ENCODE assay signal across 16 cellular contexts in genomic region chr11:94272738-94273313, GRCh38. TPM values are rescaled to one million over a fixed set of nuclear protein-coding genes. Genes with fewer than 3 reads are reported as not detected.
DNase-seq lines count a peak whose midpoint lies in the region; ATAC-seq and TF ChIP-seq lines count a peak whose summit lies in the region.
"Had no signal": no experiment of that assay in that cellular context is flagged by ENCODE, and none has a peak within 500 bp of the region (broad histone marks: within the 10 kb centered on the region; RNA-seq: fewer than 3 reads in every experiment).

No MANE protein-coding gene starts in this region.

- no peaks in the 10 kb centered on the region for H4K20me1 ChIP-seq in BLaER1 treated with 17β-estradiol and CSF1 and Interleukin-3, amounts not matched to agents 10 nM and 100 nM
- no peaks in the 10 kb centered on the region for H4K20me1 ChIP-seq in OCI-LY3 (ENCODE audit: insufficient read depth, low read length)

- peaks cover 0 to 15% (median 9%) of the 10 kb centered on the region in 10 experiments; a peak in 15 of 20 replicates for H3K4me1 ChIP-seq in BLaER1 treated with 17β-estradiol and CSF1 and Interleukin-3, amounts not matched to agents 10 nM and 100 nM
- H3K4me1 ChIP-seq in OCI-LY3 (ENCODE audit: low read length) (peaks cover 60% of the 10 kb centered on the region), lower lobe of right lung (no peaks in the 10 kb centered on the region)
- H3K4me1 ChIP-seq: body of pancreas, left lung had no signal

- ATAC-seq in GM19455 (IDR thresholded peaks at IDR 0.05; ENCODE audit: unreplicated experiment) (peak; percentile 60), HG02884 (IDR thresholded peaks at IDR 0.05; ENCODE audit: unreplicated experiment) (peak; percentile 47), lower lobe of right lung (no peak)
- ATAC-seq: body of pancreas, left lung had no signal

- H3K79me2 ChIP-seq in OCI-LY3 (ENCODE audit: low read length): no peaks in the 10 kb centered on the region

- CTCF ChIA-PET in activated naive CD4-positive, alpha-beta T cell treated with anti-CD3 and anti-CD28 coated beads, Interleukin-2, amount 10 ng/mL, durations not matched to agents 7 days and 5 days (lab: Charles Lee): no interaction called here

- H3K4me1 Mint-ChIP-seq in activated naive CD4-positive, alpha-beta T cell treated with anti-CD3 and anti-CD28 coated beads, Interleukin-2, amount 10 ng/mL, durations not matched to agents 7 days and 5 days: no peaks in the 10 kb centered on the region
- H3K4me1 Mint-ChIP-seq: activated CD4-positive, alpha-beta T cell treated with anti-CD3 and anti-CD28 coated beads for 36 hours had no signal

- H3K27me3 ChIP-seq in BLaER1 treated with 17β-estradiol and CSF1 and Interleukin-3, amounts not matched to agents 10 nM and 100 nM: no peaks in the 10 kb centered on the region
- H3K27me3 ChIP-seq in OCI-LY3 (ENCODE audit: low read depth, low read length) (no peaks in the 10 kb centered on the region), lower lobe of right lung (ENCODE audit: low read depth) (no peaks in the 10 kb centered on the region)
- H3K27me3 ChIP-seq: body of pancreas, left lung, MG63 had no signal

- H3K27ac Mint-ChIP-seq in activated naive CD4-positive, alpha-beta T cell treated with anti-CD3 and anti-CD28 coated beads, Interleukin-2, amount 10 ng/mL, durations not matched to agents 7 days and 5 days: no peak overlapping the region
- H3K27ac Mint-ChIP-seq: activated CD4-positive, alpha-beta T cell treated with anti-CD3 and anti-CD28 coated beads for 36 hours; activated T-helper 1 cell treated with anti-CD3 and anti-CD28 coated beads, Interleukin-12 subunit alpha, Interleukin-12 subunit beta, Interleukin-2, Interleukin-4 antibody, amounts not matched to agents 30 ng/mL and 10 ng/mL and 1 ng/mL, durations not matched to agents 14 hours and 24 hours and 36 hours had no signal

- no peak overlapping the region for H3K4me3 ChIP-seq in BLaER1 treated with 17β-estradiol and CSF1 and Interleukin-3, amounts not matched to agents 10 nM and 100 nM
- H3K4me3 ChIP-seq in OCI-LY3 (ENCODE audit: low read length) (peak overlapping the region; percentile 42), lower lobe of right lung (no peak overlapping the region)
- H3K4me3 ChIP-seq: body of pancreas, left lung, MG63 had no signal

- H3K9me3 ChIP-seq in BLaER1 treated with 17β-estradiol and CSF1 and Interleukin-3, amounts not matched to agents 10 nM and 100 nM (replicated peaks in 1 of 11): 0 out of 22 replicates have a peak, but pooled peaks cover 0 to 6% (median 0%) of the 10 kb centered on the region in 11 experiments
- H3K9me3 ChIP-seq in OCI-LY3 (ENCODE audit: insufficient read depth, low read length) (0 out of 2 replicates have a peak, but pooled peaks cover 4% of the 10 kb centered on the region), lower lobe of right lung (no peaks in the 10 kb centered on the region)
- H3K9me3 ChIP-seq: body of pancreas, MG63 had no signal

- peak overlapping the region in 7 of 11 experiments; percentile 7 to 56 (median 19); a peak in 9 of 22 replicates for H3K4me2 ChIP-seq in BLaER1 treated with 17β-estradiol and CSF1 and Interleukin-3, amounts not matched to agents 10 nM and 100 nM
- H3K4me2 ChIP-seq in OCI-LY3 (ENCODE audit: low read length): peak overlapping the region; percentile 66

- DNase-seq in activated naive CD4-positive, alpha-beta T cell treated with anti-CD3 and anti-CD28 coated beads, Interleukin-2, amount 10 ng/mL, durations not matched to agents 7 days and 5 days: no peak
- no peak for DNase-seq in NCI-H2107 treated with DMSO at 0.1 percent for 48 hours (lab: John Stamatoyannopoulos, UW; ENCODE audit: unreplicated experiment)
- no peak for DNase-seq in stimulated activated CD4-positive, alpha-beta T cell treated with anti-CD3 and anti-CD28 coated beads, Interleukin-4, amount 100 ng/mL, for 24 hours
- no peak for DNase-seq in lower lobe of right lung
- DNase-seq: activated CD4-positive, alpha-beta T cell treated with anti-CD3 and anti-CD28 coated beads for 36 hours; left lung; MG63; small intestine; T-helper 1 cell had no signal

- H3K4me3 Mint-ChIP-seq in activated naive CD4-positive, alpha-beta T cell treated with anti-CD3 and anti-CD28 coated beads, Interleukin-2, amount 10 ng/mL, durations not matched to agents 7 days and 5 days: no peak overlapping the region
- H3K4me3 Mint-ChIP-seq: activated CD4-positive, alpha-beta T cell treated with anti-CD3 and anti-CD28 coated beads for 36 hours; activated T-helper 1 cell treated with anti-CD3 and anti-CD28 coated beads, Interleukin-12 subunit alpha, Interleukin-12 subunit beta, Interleukin-2, Interleukin-4 antibody, amounts not matched to agents 30 ng/mL and 10 ng/mL and 1 ng/mL, durations not matched to agents 14 hours and 24 hours and 36 hours had no signal

- no peak overlapping the region for H3K27ac ChIP-seq in BLaER1 treated with 17β-estradiol and CSF1 and Interleukin-3, amounts not matched to agents 10 nM and 100 nM
- peak overlapping the region; percentile 96 for H3K27ac ChIP-seq in OCI-LY3 (ENCODE audit: low read length)
- no peak overlapping the region for H3K27ac ChIP-seq in lower lobe of right lung
- H3K27ac ChIP-seq: body of pancreas, left lung had no signal

- H3K9me3 Mint-ChIP-seq in activated naive CD4-positive, alpha-beta T cell treated with anti-CD3 and anti-CD28 coated beads, Interleukin-2, amount 10 ng/mL, durations not matched to agents 7 days and 5 days: no peaks in the 10 kb centered on the region

- H3K27me3 Mint-ChIP-seq in activated naive CD4-positive, alpha-beta T cell treated with anti-CD3 and anti-CD28 coated beads, Interleukin-2, amount 10 ng/mL, durations not matched to agents 7 days and 5 days: no peaks in the 10 kb centered on the region
- H3K27me3 Mint-ChIP-seq: activated CD4-positive, alpha-beta T cell treated with anti-CD3 and anti-CD28 coated beads for 36 hours had no signal

- H2AFZ ChIP-seq in OCI-LY3 (ENCODE audit: low read depth, low read length): peak overlapping the region; percentile 48

- intact Hi-C loops in lower lobe of right lung (cut with DNase I): no loop called here

- no peaks in the 10 kb centered on the region for H3K36me3 Mint-ChIP-seq in activated naive CD4-positive, alpha-beta T cell treated with anti-CD3 and anti-CD28 coated beads, Interleukin-2, amount 10 ng/mL, durations not matched to agents 7 days and 5 days

- no peak overlapping the region for H3K9ac ChIP-seq in BLaER1 treated with 17β-estradiol and CSF1 and Interleukin-3, amounts not matched to agents 10 nM and 100 nM
- peak overlapping the region; percentile 76 for H3K9ac ChIP-seq in OCI-LY3 (ENCODE audit: low read length)

- no peaks in the 10 kb centered on the region for H3K36me3 ChIP-seq in BLaER1 treated with 17β-estradiol and CSF1 and Interleukin-3, amounts not matched to agents 10 nM and 100 nM
- peaks cover 4% of the 10 kb centered on the region for H3K36me3 ChIP-seq in OCI-LY3 (replicated peaks; ENCODE audit: low read depth, low read length)
- H3K36me3 ChIP-seq in lower lobe of right lung: no peaks in the 10 kb centered on the region
- H3K36me3 ChIP-seq: left lung, MG63 had no signal

- TF ChIP-seq CTCF in OCI-LY3 (IDR thresholded peaks at IDR 0.05; ENCODE audit: low read depth, low read length): no peak
- no peak for TF ChIP-seq CTCF in lower lobe of right lung (IDR thresholded peaks at IDR 0.05)

RNA-seq across cellular contexts. Expression of gene IZUMO1R, which starts 31.6 kb away (rescaled TPM):
- not detected for total RNA-seq in lower lobe of right lung
- total RNA-seq: A673; activated CD4-positive, alpha-beta T cell treated with anti-CD3 and anti-CD28 coated beads for 36 hours; activated T-helper 1 cell treated with anti-CD3 and anti-CD28 coated beads, Interleukin-12 subunit alpha, Interleukin-12 subunit beta, Interleukin-2, Interleukin-4 antibody, amounts not matched to agents 30 ng/mL and 10 ng/mL and 1 ng/mL, durations not matched to agents 14 hours and 24 hours and 36 hours; body of pancreas; left lung had no signal

Comparison
In these comparisons a context has a peak if more than half of its experiments do, and no peak if none do; other contexts are left out.
1. ATAC-seq: peak in GM19455 (single experiment) and HG02884 (single experiment); none in lower lobe of right lung (0 of 2).